ENCODE assay signal across 9 cellular contexts in genomic region chr11:66619080-66619554, GRCh38. TPM values are rescaled to one million over a fixed set of nuclear protein-coding genes. Genes with fewer than 3 reads are reported as not detected.
DNase-seq lines count a peak whose midpoint lies in the region; ATAC-seq and TF ChIP-seq lines count a peak whose summit lies in the region.
"Had no signal": no experiment of that assay in that cellular context is flagged by ENCODE, and none has a peak within 500 bp of the region (broad histone marks: within the 10 kb centered on the region; RNA-seq: fewer than 3 reads in every experiment).

No MANE protein-coding gene starts in this region.

- DNase-seq in DMS79 treated with DMSO at 0.1 percent for 48 hours (lab: John Stamatoyannopoulos, UW) (peak; percentile 16), DMS79 (lab: John Stamatoyannopoulos, UW) (no peak), Panc1 (ENCODE audit: low read depth, low spot score) (no peak), H4 (ENCODE audit: low spot score) (no peak)

- no peaks in the 10 kb centered on the region for H3K27me3 ChIP-seq in Panc1 (ENCODE audit: control insufficient read depth, insufficient read depth, low read length)
- no peaks in the 10 kb centered on the region for H3K27me3 ChIP-seq in duodenal mucosa (ENCODE audit: control insufficient read depth in 1 of 2, insufficient read depth in 2 of 2, low read length in 2 of 2)
- no peaks in the 10 kb centered on the region for H3K27me3 ChIP-seq in mucosa of rectum (ENCODE audit: control insufficient read depth in 2 of 2, insufficient read depth in 2 of 2, low read length in 2 of 2)

- H3K36me3 ChIP-seq in Panc1 (ENCODE audit: control insufficient read depth, insufficient read depth, low read length) (peaks cover 15% of the 10 kb centered on the region), duodenal mucosa (ENCODE audit: control insufficient read depth in 1 of 2, insufficient read depth in 2 of 2, low read length in 2 of 2) (peaks cover 11 to 25% of the 10 kb centered on the region in 2 donors), mucosa of rectum (ENCODE audit: control insufficient read depth in 2 of 2, insufficient read depth in 2 of 2, low read length in 2 of 2) (peaks cover 11 to 19% of the 10 kb centered on the region in 2 donors)

- no peak for TF ChIP-seq CTCF in Panc1 (IDR thresholded peaks at IDR 0.05)

- intact Hi-C loops in Panc1 (cut with micrococcal nuclease; ENCODE audit: unreplicated experiment) = no loop called here

- H3K9ac ChIP-seq in duodenal mucosa (ENCODE audit: low read depth in 1 of 2, low read length in 2 of 2) (peak overlapping the region in 1 of 2 donors; percentile 94), mucosa of rectum (ENCODE audit: low read depth in 1 of 2, low read length in 2 of 2) (peak overlapping the region; percentile 87 to 100)

- no TSS peak for BruUV-seq in Panc1 (replicated peaks; lab: Mats Ljungman, UMichigan)

- POLR2A ChIA-PET in Panc1 (lab: Charles Lee) = interaction anchor here (0.6 to 1.3 kb wide), 3 partner anchors 19 to 61 kb away, joined by 3 to 7 read pairs (median 5); partner anchors contain the start of gene RBM4

- no peaks in the 10 kb centered on the region for H3K9me3 ChIP-seq in Panc1 (ENCODE audit: control insufficient read depth, insufficient read depth, low read depth, low read length)
- no peaks in the 10 kb centered on the region for H3K9me3 ChIP-seq in duodenal mucosa (ENCODE audit: control insufficient read depth in 1 of 2, low read length in 2 of 2)
- no peaks in the 10 kb centered on the region for H3K9me3 ChIP-seq in mucosa of rectum (ENCODE audit: control insufficient read depth in 2 of 2, low read length in 2 of 2)

- CTCF ChIA-PET in Panc1 (lab: Charles Lee) = interaction anchor here (0.7 to 0.9 kb wide), 2 partner anchors 40 to 72 kb away, joined by 3 to 5 read pairs; no protein-coding TSS in a partner anchor

- H3K27ac ChIP-seq in Panc1 (ENCODE audit: low read length) (peak overlapping the region; percentile 34), duodenal mucosa (ENCODE audit: low read depth, low read length) (peak overlapping the region; percentile 65), mucosa of rectum (ENCODE audit: low read depth in 2 of 2, low read length in 2 of 2) (peak overlapping the region; percentile 43 to 99)
- H3K27ac ChIP-seq: C4-2B had no signal

- in situ Hi-C loops in Panc1 (cut with HindIII; ENCODE audit: low pct_unique_long_range_greater_than_20kb, low sequenced_read_pairs) = no loop called here

- H3K4me3 ChIP-seq in Panc1 (ENCODE audit: low read depth in 2 of 2, low read length in 2 of 2) (peak overlapping the region; percentile 84 to 99), duodenal mucosa (ENCODE audit: low read depth in 1 of 2, low read length in 2 of 2) (peak overlapping the region; percentile 97 to 100), mucosa of rectum (ENCODE audit: low read length in 2 of 2) (peak overlapping the region; percentile 84 to 98)

- ATAC-seq in Panc1 (no peak), GM21526 (IDR thresholded peaks at IDR 0.05; ENCODE audit: low FRiP score, unreplicated experiment) (no peak), HG02870 (IDR thresholded peaks at IDR 0.05; ENCODE audit: unreplicated experiment) (no peak)

- peaks cover 30% of the 10 kb centered on the region for H3K4me1 ChIP-seq in Panc1 (ENCODE audit: control insufficient read depth, insufficient read depth, low read length)
- peaks cover 31 to 56% of the 10 kb centered on the region in 2 donors for H3K4me1 ChIP-seq in duodenal mucosa (ENCODE audit: control insufficient read depth in 1 of 2, insufficient read depth in 2 of 2, low read length in 2 of 2)
- peaks cover 28 to 31% of the 10 kb centered on the region in 2 donors for H3K4me1 ChIP-seq in mucosa of rectum (ENCODE audit: control insufficient read depth in 2 of 2, insufficient read depth in 2 of 2, low read length in 2 of 2)

RNA-seq across cellular contexts. Expression of gene RBM14, which starts 2.7 kb away (rescaled TPM):
- 93.9 TPM for total RNA-seq in Panc1 (2021; ENCODE audit: unreplicated experiment)
- 62.5 TPM for polyA plus RNA-seq in Panc1 (2012; ENCODE audit: insufficient read length)
- 27.5 and 34.3 TPM in 2 replicates for total RNA-seq in H4 (2014; rRNA removed; shearing (Covaris generic))

RNA-seq across cellular contexts. Expression of gene RBM4, which starts 19.4 kb away (rescaled TPM):
- total RNA-seq in Panc1 (2021; ENCODE audit: unreplicated experiment) = 195 TPM
- polyA plus RNA-seq in Panc1 (2012; ENCODE audit: insufficient read length) = 186 TPM
- 159 and 164 TPM in 2 replicates for total RNA-seq in H4 (2014; rRNA removed; shearing (Covaris generic))

RNA-seq across cellular contexts. Expression of gene CCS, which starts 26.1 kb away (rescaled TPM):
- 55.3 TPM for total RNA-seq in Panc1 (2021; ENCODE audit: unreplicated experiment)
- 68.6 TPM for polyA plus RNA-seq in Panc1 (2012; ENCODE audit: insufficient read length)
- total RNA-seq in H4 (2014; rRNA removed; shearing (Covaris generic)) = 21.6 and 25.3 TPM in 2 replicates

RNA-seq across cellular contexts. Expression of gene CCDC87, which starts 26.3 kb away (rescaled TPM):
- total RNA-seq in Panc1 (2021; ENCODE audit: unreplicated experiment) = 2.0 TPM
- 1.0 TPM for polyA plus RNA-seq in Panc1 (2012; ENCODE audit: insufficient read length)
- total RNA-seq in H4 (2014; rRNA removed; shearing (Covaris generic)) = 0.04 and 0.56 TPM in 2 replicates

RNA-seq across cellular contexts. Expression of gene CTSF, which starts 50.7 kb away (rescaled TPM):
- 28.7 TPM for total RNA-seq in Panc1 (2021; ENCODE audit: unreplicated experiment)
- polyA plus RNA-seq in Panc1 (2012; ENCODE audit: insufficient read length) = 42.0 TPM
- total RNA-seq in H4 (2014; rRNA removed; shearing (Covaris generic)) = 9.1 and 11.3 TPM in 2 replicates
